ENCODE assay signal across 19 cellular contexts in the genomic region with DNA sequence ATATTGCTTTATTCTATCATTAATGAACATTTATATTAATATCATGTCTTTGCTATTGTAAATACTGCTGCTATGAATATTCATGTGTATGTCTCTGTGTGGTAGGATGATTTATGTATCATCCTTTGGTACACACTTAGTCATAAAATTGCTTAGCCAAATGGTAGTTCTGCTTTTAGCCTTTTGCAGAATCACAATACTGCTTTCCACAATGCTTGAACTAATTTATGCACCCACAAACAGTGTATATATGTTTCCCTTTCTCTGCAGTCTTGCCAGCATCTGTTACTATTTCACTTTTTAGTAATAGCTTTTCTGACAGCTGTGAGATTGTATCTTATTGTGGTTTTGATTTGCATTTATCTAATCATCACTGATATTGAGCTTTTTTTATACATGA.
DNase-seq lines count a peak whose midpoint lies in the region; ATAC-seq and TF ChIP-seq lines count a peak whose summit lies in the region.
"Had no signal": no experiment of that assay in that cellular context is flagged by ENCODE, and none has a peak within 500 bp of the region (broad histone marks: within the 10 kb centered on the region; RNA-seq: fewer than 3 reads in every experiment).

No MANE protein-coding gene starts in this region.

- H3K4me3 ChIP-seq in CD8-positive, alpha-beta T cell (ENCODE audit: low read depth, low read length), result no peak overlapping the region
- no peak overlapping the region for H3K4me3 ChIP-seq in left lung
- H3K4me3 ChIP-seq: GM12878 had no signal

- H3K4me3 Mint-ChIP-seq in CD8-positive, alpha-beta T cell, result peak overlapping the region; percentile 54
- H3K4me3 Mint-ChIP-seq in activated T-helper 1 cell treated with anti-CD3 and anti-CD28 coated beads, Interleukin-12 subunit alpha, Interleukin-12 subunit beta, Interleukin-2, Interleukin-4 antibody, amounts not matched to agents 30 ng/mL and 10 ng/mL and 1 ng/mL, durations not matched to agents 14 hours and 24 hours and 36 hours, result peak overlapping the region; percentile 35
- H3K4me3 Mint-ChIP-seq: dendritic cell treated with granulocyte-macrophage colony-stimulating factor and Interleukin-4, amounts not matched to agents 40 ng/mL and 50 ng/mL, for 4 days; HFFc6; neural crest cell had no signal

- H3K27ac ChIP-seq in CD8-positive, alpha-beta T cell (ENCODE audit: low read depth, low read length), result no peak overlapping the region
- no peak overlapping the region for H3K27ac ChIP-seq in left lung

- no peak for DNase-seq in CD8-positive, alpha-beta T cell
- no peak for DNase-seq in activated T-helper 1 cell treated with anti-CD3 and anti-CD28 coated beads, Interleukin-12 subunit alpha, Interleukin-12 subunit beta, Interleukin-2, Interleukin-4 antibody, amounts not matched to agents 30 ng/mL and 10 ng/mL and 1 ng/mL, durations not matched to agents 14 hours and 24 hours and 36 hours (ENCODE audit: low spot score)
- DNase-seq in foreskin melanocyte (no peak), left lung (no peak), amygdala (lab: John Stamatoyannopoulos, UW) (no peak)
- DNase-seq: anterior cingulate cortex; HFFc6; mammary epithelial cell; NCI-H2029 treated with DMSO at 0.1 percent for 48 hours; NCI-H774; right cardiac atrium; stimulated activated CD4-positive, alpha-beta T cell treated with anti-CD3 and anti-CD28 coated beads, Interleukin-2, amount 100 ng/mL, for 48 hours; T1000 had no signal

- POLR2A ChIA-PET in CD8-positive, alpha-beta T cell (lab: Charles Lee), result interaction anchor here (1.1 kb wide), 1 partner anchor 683 kb away, joined by 3 read pairs; no protein-coding TSS in a partner anchor

- H3K27me3 Mint-ChIP-seq in CD8-positive, alpha-beta T cell (ENCODE audit: low read depth), result no peaks in the 10 kb centered on the region
- no peaks in the 10 kb centered on the region for H3K27me3 Mint-ChIP-seq in activated T-helper 1 cell treated with anti-CD3 and anti-CD28 coated beads, Interleukin-12 subunit alpha, Interleukin-12 subunit beta, Interleukin-2, Interleukin-4 antibody, amounts not matched to agents 30 ng/mL and 10 ng/mL and 1 ng/mL, durations not matched to agents 14 hours and 24 hours and 36 hours (ENCODE audit: insufficient read depth)
- H3K27me3 Mint-ChIP-seq: dendritic cell treated with granulocyte-macrophage colony-stimulating factor and Interleukin-4, amounts not matched to agents 40 ng/mL and 50 ng/mL, for 4 days had no signal

- no peak for TF ChIP-seq CTCF in CD8-positive, alpha-beta T cell (IDR thresholded peaks at IDR 0.05)
- no peak for TF ChIP-seq CTCF in left lung (IDR thresholded peaks at IDR 0.05)

- ATAC-seq in CD8-positive, alpha-beta T cell, result peak; percentile 42
- peak; percentile 94 for ATAC-seq in GM19397 (IDR thresholded peaks at IDR 0.05; ENCODE audit: unreplicated experiment)
- ATAC-seq in HG03060 (IDR thresholded peaks at IDR 0.05; ENCODE audit: low read depth, unreplicated experiment), result peak; percentile 80
- no peak for ATAC-seq in HG03378 (IDR thresholded peaks at IDR 0.05; ENCODE audit: unreplicated experiment)
- ATAC-seq in left lung, result no peak
- ATAC-seq: GM12878, right cardiac atrium had no signal

- peaks cover 15% of the 10 kb centered on the region for H3K4me1 ChIP-seq in CD8-positive, alpha-beta T cell (ENCODE audit: insufficient read depth, low read length)
- no peaks in the 10 kb centered on the region for H3K4me1 ChIP-seq in left lung

- H3K4me1 Mint-ChIP-seq in CD8-positive, alpha-beta T cell (ENCODE audit: low read depth), result peaks cover 37% of the 10 kb centered on the region
- H3K4me1 Mint-ChIP-seq in activated T-helper 1 cell treated with anti-CD3 and anti-CD28 coated beads, Interleukin-12 subunit alpha, Interleukin-12 subunit beta, Interleukin-2, Interleukin-4 antibody, amounts not matched to agents 30 ng/mL and 10 ng/mL and 1 ng/mL, durations not matched to agents 14 hours and 24 hours and 36 hours (ENCODE audit: low read depth), result peaks cover 43% of the 10 kb centered on the region
- H3K4me1 Mint-ChIP-seq: neural crest cell had no signal

- no peaks in the 10 kb centered on the region for H3K9me3 Mint-ChIP-seq in CD8-positive, alpha-beta T cell
- no peaks in the 10 kb centered on the region for H3K9me3 Mint-ChIP-seq in activated T-helper 1 cell treated with anti-CD3 and anti-CD28 coated beads, Interleukin-12 subunit alpha, Interleukin-12 subunit beta, Interleukin-2, Interleukin-4 antibody, amounts not matched to agents 30 ng/mL and 10 ng/mL and 1 ng/mL, durations not matched to agents 14 hours and 24 hours and 36 hours
- H3K9me3 Mint-ChIP-seq: dendritic cell treated with granulocyte-macrophage colony-stimulating factor and Interleukin-4, amounts not matched to agents 40 ng/mL and 50 ng/mL, for 4 days; HFFc6; neural crest cell had no signal

- no peaks in the 10 kb centered on the region for H3K27me3 ChIP-seq in CD8-positive, alpha-beta T cell (ENCODE audit: insufficient read depth, low read length)
- no peaks in the 10 kb centered on the region for H3K27me3 ChIP-seq in left lung

- intact Hi-C loops in CD8-positive, alpha-beta T cell (cut with DNase I, micrococcal nuclease), result loop anchor here (5.0 to 10.0 kb wide), 2 partner anchors 182 to 685 kb away; no protein-coding TSS in a partner anchor
- intact Hi-C loops in activated T-helper 1 cell treated with anti-CD3 and anti-CD28 coated beads, Interleukin-12 subunit alpha, Interleukin-12 subunit beta, Interleukin-2, Interleukin-4 antibody, amounts not matched to agents 30 ng/mL and 10 ng/mL and 1 ng/mL, durations not matched to agents 14 hours and 24 hours and 36 hours (cut with micrococcal nuclease), result loop anchor here (1.0 to 5.0 kb wide), 6 partner anchors 8 to 1510 kb away; a partner anchor contains a TSS
- intact Hi-C loops in left lung (cut with DNase I), result no loop called here

- no peaks in the 10 kb centered on the region for H3K9me3 ChIP-seq in CD8-positive, alpha-beta T cell (ENCODE audit: low read length)
- H3K9me3 ChIP-seq in left lung, result no peaks in the 10 kb centered on the region

- H3K36me3 ChIP-seq in CD8-positive, alpha-beta T cell (ENCODE audit: insufficient read depth, low read length), result no peaks in the 10 kb centered on the region
- H3K36me3 ChIP-seq in left lung, result no peaks in the 10 kb centered on the region

- no peak overlapping the region for H3K27ac Mint-ChIP-seq in CD8-positive, alpha-beta T cell
- peak overlapping the region; percentile 1 for H3K27ac Mint-ChIP-seq in activated T-helper 1 cell treated with anti-CD3 and anti-CD28 coated beads, Interleukin-12 subunit alpha, Interleukin-12 subunit beta, Interleukin-2, Interleukin-4 antibody, amounts not matched to agents 30 ng/mL and 10 ng/mL and 1 ng/mL, durations not matched to agents 14 hours and 24 hours and 36 hours
- H3K27ac Mint-ChIP-seq: dendritic cell treated with granulocyte-macrophage colony-stimulating factor and Interleukin-4, amounts not matched to agents 40 ng/mL and 50 ng/mL, for 4 days; HFFc6 had no signal

- CTCF ChIA-PET in CD8-positive, alpha-beta T cell (lab: Charles Lee), result no interaction called here

- H3K36me3 Mint-ChIP-seq in CD8-positive, alpha-beta T cell, result no peaks in the 10 kb centered on the region
- no peaks in the 10 kb centered on the region for H3K36me3 Mint-ChIP-seq in activated T-helper 1 cell treated with anti-CD3 and anti-CD28 coated beads, Interleukin-12 subunit alpha, Interleukin-12 subunit beta, Interleukin-2, Interleukin-4 antibody, amounts not matched to agents 30 ng/mL and 10 ng/mL and 1 ng/mL, durations not matched to agents 14 hours and 24 hours and 36 hours (ENCODE audit: low read depth)

Comparison
In these comparisons a context has a peak if more than half of its experiments do, and no peak if none do; other contexts are left out.
1. ATAC-seq: peak in CD8-positive, alpha-beta T cell (single experiment), GM19397 (single experiment) and HG03060 (single experiment); none in HG03378 (single experiment) and left lung (single experiment).
2. intact Hi-C loops: an anchor here in CD8-positive, alpha-beta T cell (5.0 to 10.0 kb wide) and activated T-helper 1 cell treated with anti-CD3 and anti-CD28 coated beads, Interleukin-12 subunit alpha, Interleukin-12 subunit beta, Interleukin-2, Interleukin-4 antibody, amounts not matched to agents 30 ng/mL and 10 ng/mL and 1 ng/mL, durations not matched to agents 14 hours and 24 hours and 36 hours (1.0 to 5.0 kb wide); none called in left lung.